ENCODE assay signal across 11 cellular contexts in genomic region chr14:28142400-28143015, GRCh38.
A peak's percentile ranks its signal among the peaks of the same experiment; 100 is the strongest.
DNase-seq lines count a peak whose midpoint lies in the region; ATAC-seq and TF ChIP-seq lines count a peak whose summit lies in the region.
"Had no signal": no experiment of that assay in that cellular context is flagged by ENCODE, and none has a peak within 500 bp of the region (broad histone marks: within the 10 kb centered on the region; RNA-seq: fewer than 3 reads in every experiment).

No MANE protein-coding gene starts in this region.

- intact Hi-C loops in MCF 10A (cut with micrococcal nuclease) (loop anchor here (2.0 kb wide), 2 partner anchors 466 to 614 kb away; no protein-coding TSS in a partner anchor), mammary epithelial cell (cut with micrococcal nuclease) (no loop called here), body of pancreas (cut with DNase I) (no loop called here)

- H3K36me3 ChIP-seq in mammary epithelial cell (ENCODE audit: insufficient read depth, low read length) (no peaks in the 10 kb centered on the region), osteoblast (ENCODE audit: insufficient read depth, low read length) (no peaks in the 10 kb centered on the region), body of pancreas (replicated peaks in 1 of 2; ENCODE audit: insufficient read depth in 1 of 2, low read depth in 2 of 2) (no peaks in the 10 kb centered on the region)
- H3K36me3 ChIP-seq: BLaER1, gastrocnemius medialis, neutrophil had no signal

- no peaks in the 10 kb centered on the region for H4K20me1 ChIP-seq in mammary epithelial cell (ENCODE audit: insufficient read depth, low read length)
- H4K20me1 ChIP-seq in osteoblast (ENCODE audit: insufficient read depth, low read length) = no peaks in the 10 kb centered on the region
- H4K20me1 ChIP-seq: BLaER1 had no signal

- H3K9me3 Mint-ChIP-seq in MCF 10A (ENCODE audit: unreplicated experiment) = no peaks in the 10 kb centered on the region

- no peaks in the 10 kb centered on the region for H3K36me3 Mint-ChIP-seq in MCF 10A (ENCODE audit: insufficient read depth, unreplicated experiment)

- H3K4me3 Mint-ChIP-seq in MCF 10A (ENCODE audit: unreplicated experiment) = no peak overlapping the region

- H3K9ac ChIP-seq in mammary epithelial cell (ENCODE audit: insufficient read depth, low read length) = no peak overlapping the region
- H3K9ac ChIP-seq: BLaER1 had no signal

- CTCF ChIA-PET in MCF 10A (lab: Yijun Ruan, JAX) = interaction anchor here (0.6 to 0.8 kb wide), 2 partner anchors 456 to 1766 kb away, joined by 3 read pairs; no protein-coding TSS in a partner anchor
- CTCF ChIA-PET in mammary epithelial cell (lab: Charles Lee; ENCODE audit: low non-redundant PET) = no interaction called here

- H3K4me3 ChIP-seq in mammary epithelial cell (replicated peaks in 1 of 3; ENCODE audit: insufficient read depth in 1 of 3, low read depth in 2 of 3, low read length in 3 of 3) (no peak overlapping the region), epithelial cell of proximal tubule (ENCODE audit: low read depth, low read length) (no peak overlapping the region), osteoblast (ENCODE audit: insufficient read depth, low read length) (no peak overlapping the region), body of pancreas (no peak overlapping the region)
- H3K4me3 ChIP-seq: BLaER1, gastrocnemius medialis had no signal

- no peaks in the 10 kb centered on the region for H3K79me2 ChIP-seq in mammary epithelial cell (ENCODE audit: insufficient read depth, low read length)
- no peaks in the 10 kb centered on the region for H3K79me2 ChIP-seq in osteoblast (ENCODE audit: insufficient read depth, low read length)

- POLR2A ChIA-PET in MCF 10A (lab: Yijun Ruan, JAX) = interaction anchor here (0.6 kb wide), 1 partner anchor 85 kb away, joined by 3 read pairs; no protein-coding TSS in a partner anchor

- DNase-seq in MCF 10A (ENCODE audit: unreplicated experiment) (peak; percentile 44), mammary epithelial cell (no peak), NCI-H774 (lab: John Stamatoyannopoulos, UW) (peak; percentile 37), epithelial cell of proximal tubule (ENCODE audit: low read depth) (no peak), osteoblast (ENCODE audit: insufficient read length, low spot score, missing footprints) (no peak), body of pancreas (no peak), GM19240 (ENCODE audit: insufficient read length, low spot score) (no peak), LoVo (ENCODE audit: low spot score) (no peak)
- DNase-seq: gastrocnemius medialis had no signal

- ATAC-seq in body of pancreas = no peak
- ATAC-seq: gastrocnemius medialis had no signal

- H3K27ac ChIP-seq in mammary epithelial cell (ENCODE audit: insufficient read depth, low read depth, low read length) = no peak overlapping the region
- no peak overlapping the region for H3K27ac ChIP-seq in osteoblast (ENCODE audit: low read depth, low read length)
- no peak overlapping the region for H3K27ac ChIP-seq in body of pancreas
- H3K27ac ChIP-seq: BLaER1, gastrocnemius medialis, neutrophil had no signal

- BruUV-seq in MCF 10A (replicated peaks; lab: Mats Ljungman, UMichigan) = no TSS peak
- BruUV-seq in mammary epithelial cell (replicated peaks; lab: Mats Ljungman, UMichigan) = no TSS peak

- no peak overlapping the region for H2AFZ ChIP-seq in mammary epithelial cell (ENCODE audit: low read depth, low read length)
- no peak overlapping the region for H2AFZ ChIP-seq in osteoblast (ENCODE audit: low read length)

- H3K4me1 ChIP-seq in mammary epithelial cell (ENCODE audit: insufficient read depth, low read length) (no peaks in the 10 kb centered on the region), osteoblast (ENCODE audit: insufficient read depth, low read length) (no peaks in the 10 kb centered on the region), body of pancreas (no peaks in the 10 kb centered on the region)
- H3K4me1 ChIP-seq: BLaER1, gastrocnemius medialis had no signal

- H3K4me1 Mint-ChIP-seq in MCF 10A (ENCODE audit: insufficient read depth, unreplicated experiment) = no peaks in the 10 kb centered on the region

- peak; percentile 48 for TF ChIP-seq CTCF in MCF 10A (IDR thresholded peaks at IDR 0.05; ENCODE audit: unreplicated experiment)
- TF ChIP-seq CTCF in mammary epithelial cell (conservative IDR thresholded peaks at IDR 0.05 in 1 of 2, IDR thresholded peaks at IDR 0.05 in 1 of 2; ENCODE audit: extremely low read depth in 1 of 2, insufficient read depth in 1 of 2, low read depth in 1 of 2, low read length in 2 of 2) = no peak
- peak; percentile 33 for TF ChIP-seq CTCF in epithelial cell of proximal tubule (conservative IDR thresholded peaks at IDR 0.05; ENCODE audit: low read depth, low read length)
- no peak for TF ChIP-seq CTCF in osteoblast (IDR thresholded peaks at IDR 0.05; ENCODE audit: extremely low read depth, low read depth, low read length)
- TF ChIP-seq CTCF in body of pancreas (IDR thresholded peaks at IDR 0.05) = no peak

- 9% methylated on average over 3 of the region's 3 CpGs for WGBS in mammary epithelial cell (ENCODE audit: low coverage, missing lambda C conversion rate)
- 6 to 7% methylated on average over 3 of the region's 3 CpGs for WGBS in body of pancreas, 2 donors

- in situ Hi-C loops in mammary epithelial cell (cut with MboI; ENCODE audit: low sequenced_read_pairs in 2 of 2) = no loop called here

- H3K9me3 ChIP-seq in mammary epithelial cell (replicated peaks; ENCODE audit: insufficient read depth, low read length) = no peaks in the 10 kb centered on the region
- H3K9me3 ChIP-seq in osteoblast (ENCODE audit: low read depth, low read length) = peaks cover 5% of the 10 kb centered on the region
- no peaks in the 10 kb centered on the region for H3K9me3 ChIP-seq in body of pancreas
- H3K9me3 ChIP-seq: BLaER1, gastrocnemius medialis, neutrophil had no signal

- H3K27ac Mint-ChIP-seq in MCF 10A (ENCODE audit: low read depth, unreplicated experiment) = no peak overlapping the region

- no peaks in the 10 kb centered on the region for H3K27me3 Mint-ChIP-seq in MCF 10A (ENCODE audit: insufficient read depth, unreplicated experiment)

- H3K27me3 ChIP-seq in mammary epithelial cell (ENCODE audit: insufficient read depth, low read length) (no peaks in the 10 kb centered on the region), osteoblast (ENCODE audit: insufficient read depth, low read length) (no peaks in the 10 kb centered on the region), body of pancreas (no peaks in the 10 kb centered on the region)
- H3K27me3 ChIP-seq: BLaER1, gastrocnemius medialis, neutrophil had no signal

- dilution Hi-C loops in mammary epithelial cell (cut with HindIII; ENCODE audit: low sequenced_read_pairs) = no loop called here

- no peak for TF ChIP-seq POLR2A in body of pancreas (IDR thresholded peaks at IDR 0.05)

- H3K4me2 ChIP-seq in mammary epithelial cell (ENCODE audit: insufficient read depth, low read depth, low read length) (no peak overlapping the region), osteoblast (ENCODE audit: insufficient read depth, low read length) (no peak overlapping the region)
- H3K4me2 ChIP-seq: BLaER1 had no signal

Comparison
In these comparisons a context has a peak if more than half of its experiments do, and no peak if none do; other contexts are left out.
1. DNase-seq: peak in MCF 10A (single experiment) and NCI-H774 (single experiment); none in mammary epithelial cell (single experiment), epithelial cell of proximal tubule (single experiment), osteoblast (single experiment), body of pancreas (0 of 4), GM19240 (single experiment) and LoVo (single experiment).
2. CTCF ChIP-seq: peak in MCF 10A (single experiment) and epithelial cell of proximal tubule (single experiment); none in mammary epithelial cell (0 of 2), osteoblast (single experiment) and body of pancreas (0 of 7).